ENCODE assay signal across 8 cellular contexts in the genomic region with DNA sequence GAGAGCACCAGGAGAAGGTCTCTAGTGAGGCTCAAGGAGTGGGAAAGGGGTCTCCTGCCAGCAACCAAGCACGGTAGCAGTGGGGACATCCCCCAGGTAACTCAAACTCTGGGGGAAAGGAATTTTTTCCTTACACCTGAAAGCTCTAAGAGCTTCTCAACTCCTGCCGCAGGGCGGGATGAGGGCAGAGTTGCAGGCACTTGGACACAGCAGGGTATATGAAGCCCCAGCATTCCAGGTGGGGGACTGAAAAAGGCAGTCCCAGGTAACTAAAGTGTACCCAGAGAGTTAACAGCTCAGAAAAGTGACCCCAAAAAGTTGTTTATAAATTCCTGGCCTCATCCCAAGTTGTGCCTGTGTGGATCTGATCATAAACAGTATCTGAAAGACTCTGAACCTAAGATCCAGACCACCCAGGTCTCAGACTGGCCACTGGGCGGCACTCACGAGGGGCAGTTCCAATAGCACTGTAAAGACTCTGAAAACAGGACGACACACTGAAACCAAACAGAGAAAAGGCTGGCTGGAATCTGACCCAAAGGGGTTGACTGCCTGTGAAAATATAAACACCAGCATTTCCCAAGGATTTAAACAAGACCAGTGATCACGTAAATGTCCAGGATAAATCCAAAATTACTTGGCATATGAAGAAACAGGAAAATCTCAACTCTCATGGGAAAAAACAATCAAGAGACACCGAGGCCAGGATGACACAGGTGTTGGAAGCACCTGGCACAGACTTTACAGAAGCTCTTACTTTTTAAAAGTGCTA. TPM values are rescaled to one million over a fixed set of nuclear protein-coding genes. Genes with fewer than 3 reads are reported as not detected.
DNase-seq lines count a peak whose midpoint lies in the region; ATAC-seq, FAIRE-seq and TF ChIP-seq lines count a peak whose summit lies in the region.

No MANE protein-coding gene starts in this region.

- H4K20me1 ChIP-seq in PC-3 (ENCODE audit: low read length), result no peaks in the 10 kb centered on the region

- H3K9ac ChIP-seq in PC-3 (ENCODE audit: low read length), result no peak overlapping the region

- H3K27ac ChIP-seq in PC-3 (ENCODE audit: low read length), result peak overlapping the region; percentile 8
- H3K27ac ChIP-seq in lung (ENCODE audit: low read depth in 1 of 2, low read length in 1 of 2), result peak overlapping the region in 1 of 2 donors; percentile 16
- no peak overlapping the region for H3K27ac ChIP-seq in aorta (ENCODE audit: low read depth in 1 of 2, low read length in 2 of 2)

- H3K36me3 ChIP-seq in BJ (ENCODE audit: control insufficient read depth, insufficient read depth, low read length) (no peaks in the 10 kb centered on the region), PC-3 (ENCODE audit: low read depth, low read length) (no peaks in the 10 kb centered on the region), lung (ENCODE audit: control insufficient read depth in 2 of 2, insufficient read depth in 2 of 2, low read length in 2 of 2) (no peaks in the 10 kb centered on the region), aorta (ENCODE audit: control insufficient read depth in 1 of 2, insufficient read depth in 2 of 2, low read length in 1 of 2) (no peaks in the 10 kb centered on the region)

- H3K9me3 ChIP-seq in PC-3 (ENCODE audit: low read length) (no peaks in the 10 kb centered on the region), lung (ENCODE audit: control insufficient read depth in 2 of 2, insufficient read depth in 1 of 2, low read length in 1 of 2) (no peaks in the 10 kb centered on the region), aorta (ENCODE audit: control insufficient read depth, low read length) (no peaks in the 10 kb centered on the region)

- no peaks in the 10 kb centered on the region for H3K9me2 ChIP-seq in PC-3 (replicated peaks; ENCODE audit: low read length)

- DNase-seq in BJ (ENCODE audit: low read depth) (no peak), H54 (ENCODE audit: insufficient read length, low spot score) (peak; percentile 46), PC-3 (peak; percentile 77), dermis blood vessel endothelial cell (peak; percentile 85), lung (ENCODE audit: low spot score) (peak; percentile 54), aorta (peak; percentile 67 to 88)

- no peaks in the 10 kb centered on the region for H3K79me2 ChIP-seq in PC-3 (ENCODE audit: low read length)

- CTCF ChIA-PET in BJ (lab: Yijun Ruan, JAX) (interaction anchor here (0.7 to 1.5 kb wide), 9 partner anchors 9 to 34 kb away, joined by 3 to 10 read pairs (median 5); no protein-coding TSS in a partner anchor), PC-3 (lab: Charles Lee) (interaction anchor here (0.7 to 1.0 kb wide), 4 partner anchors 14 to 261 kb away, joined by 3 to 4 read pairs (median 4); no protein-coding TSS in a partner anchor)

- H3K4me3 ChIP-seq in BJ (ENCODE audit: low read depth, low read length), result no peak overlapping the region
- no peak overlapping the region for H3K4me3 ChIP-seq in PC-3 (ENCODE audit: low read length)
- H3K4me3 ChIP-seq in lung, result no peak overlapping the region
- no peak overlapping the region for H3K4me3 ChIP-seq in aorta (ENCODE audit: low read length in 2 of 2)

- TF ChIP-seq CTCF in BJ (IDR thresholded peaks at IDR 0.05; ENCODE audit: insufficient read depth, low read depth, low read length), result peak; percentile 80
- peak; percentile 95 for TF ChIP-seq CTCF in PC-3 (conservative IDR thresholded peaks at IDR 0.05; ENCODE audit: low read depth, low read length)
- TF ChIP-seq CTCF in lung (IDR thresholded peaks at IDR 0.05; ENCODE audit: control extremely low read depth, extremely low read depth), result peak; percentile 29

- TF ChIP-seq POLR2A in H54 (IDR thresholded peaks at IDR 0.05; ENCODE audit: low read depth, low read length), result no peak

- POLR2A ChIA-PET in BJ (lab: Charles Lee), result no interaction called here
- POLR2A ChIA-PET in PC-3 (lab: Charles Lee; ENCODE audit: unreplicated experiment), result interaction anchor here (0.7 kb wide), 1 partner anchor 11 kb away, joined by 3 read pairs; no protein-coding TSS in a partner anchor

- no peak for FAIRE-seq in H54 (lab: Jason Lieb, UNC)

- H3K27me3 ChIP-seq in BJ (ENCODE audit: control insufficient read depth, insufficient read depth, low read length) (no peaks in the 10 kb centered on the region), PC-3 (ENCODE audit: low read length) (no peaks in the 10 kb centered on the region), lung (ENCODE audit: control insufficient read depth, insufficient read depth) (no peaks in the 10 kb centered on the region), aorta (ENCODE audit: control insufficient read depth in 1 of 2, insufficient read depth in 2 of 2, low read length in 1 of 2) (no peaks in the 10 kb centered on the region)

- BruUV-seq in PC-3 (replicated peaks; lab: Mats Ljungman, UMichigan), result no TSS peak

- intact Hi-C loops in PC-3 (cut with micrococcal nuclease) (loop anchor here (1.0 kb wide), 2 partner anchors 25 to 34 kb away; no protein-coding TSS in a partner anchor), aorta (cut with DNase I) (no loop called here)

- WGBS in lung, 2 donors, result 41 to 53% methylated on average over 8 of the region's 8 CpGs
- WGBS in aorta, 2 donors, result 34 to 41% methylated on average over 8 of the region's 8 CpGs

- ATAC-seq in PC-3 (peak; percentile 91), lung (ENCODE audit: insufficient read depth, low FRiP score) (peak; percentile 55), aorta (ENCODE audit: low FRiP score) (peak; percentile 73), GM19328 (IDR thresholded peaks at IDR 0.05; ENCODE audit: unreplicated experiment) (no peak), HG03025 (IDR thresholded peaks at IDR 0.05; ENCODE audit: low FRiP score, unreplicated experiment) (no peak)

- H3F3A ChIP-seq in PC-3 (ENCODE audit: low read length, unreplicated experiment), result no peaks in the 10 kb centered on the region

- H2AFZ ChIP-seq in PC-3 (ENCODE audit: low read length), result peak overlapping the region; percentile 66

- H3K4me2 ChIP-seq in PC-3 (ENCODE audit: low read length), result peak overlapping the region; percentile 27; the same call in 1 of the 2 replicates

- H3K4me1 ChIP-seq in PC-3 (ENCODE audit: insufficient read depth, low read length) (peaks cover 44% of the 10 kb centered on the region), lung (ENCODE audit: control insufficient read depth in 2 of 2, insufficient read depth in 2 of 2, low read length in 2 of 2) (peaks cover 2 to 9% of the 10 kb centered on the region in 2 donors), aorta (ENCODE audit: control insufficient read depth in 1 of 2, insufficient read depth in 2 of 2, low read length in 2 of 2) (no peaks in the 10 kb centered on the region)

RNA-seq across cellular contexts. Expression of a gene that starts 47.5 kb away (rescaled TPM):
- polyA plus RNA-seq in BJ (2011; rRNA removed), result 1.2 TPM in 2 replicates
- 0.82 and 1.0 TPM in 2 replicates for polyA minus RNA-seq in BJ (2011; rRNA and poly(A)+ RNA removed)
- 1.2 and 2.4 TPM in 2 replicates for total RNA-seq in PC-3 (2014; rRNA removed)
- 0.65 and 0.68 TPM in 2 replicates for total RNA-seq in dermis blood vessel endothelial cell
- under 1 TPM; 0.60 to 0.71 TPM for total RNA-seq in lung
- under 1 TPM; 0.46 to 0.55 TPM for polyA plus RNA-seq in lung
- total RNA-seq in aorta, result under 1 TPM in 1 of 2 donors, not detected in 1; 0.51 TPM
- polyA plus RNA-seq in aorta, result not detected

RNA-seq across cellular contexts. Expression of a gene that starts 47.6 kb away (rescaled TPM):
- polyA plus RNA-seq in BJ (2011; rRNA removed), result 11.6 and 12.3 TPM in 2 replicates
- 10.9 and 12.3 TPM in 2 replicates for polyA minus RNA-seq in BJ (2011; rRNA and poly(A)+ RNA removed)
- total RNA-seq in PC-3 (2014; rRNA removed), result 44.2 and 53.0 TPM in 2 replicates
- 36.1 and 40.6 TPM in 2 replicates for total RNA-seq in dermis blood vessel endothelial cell
- 10 to 100 TPM; 14.6 to 18.1 TPM for total RNA-seq in lung
- 10 to 100 TPM in 1 of 2 donors, 1 to 10 TPM in 1; 6.4 to 10.8 TPM for polyA plus RNA-seq in lung
- 10 to 100 TPM; 15.9 to 16.4 TPM for total RNA-seq in aorta
- polyA plus RNA-seq in aorta, result 1 to 10 TPM; 4.9 to 5.9 TPM

Comparison
In these comparisons a context has a peak if more than half of its experiments do, and no peak if none do; other contexts are left out.
1. CTCF ChIP-seq: peak in every context shown above with its lines; median percentile 95 in PC-3; 80 in BJ; 29 in lung.
2. ATAC-seq: peak in PC-3 (single experiment), lung (single experiment) and aorta (single experiment); none in GM19328 (single experiment) and HG03025 (single experiment).